21 cellular contexts compared by ENCODE assay signal in genomic region chr5:178739452-178740180, GRCh38. TPM values are rescaled to one million over a fixed set of nuclear protein-coding genes. Genes with fewer than 3 reads are reported as not detected.
DNase-seq lines count a peak whose midpoint lies in the region; ATAC-seq and TF ChIP-seq lines count a peak whose summit lies in the region.
"Had no signal": no experiment of that assay in that cellular context is flagged by ENCODE, and none has a peak within 500 bp of the region (broad histone marks: within the 10 kb centered on the region; RNA-seq: fewer than 3 reads in every experiment).

No MANE protein-coding gene starts in this region.

- H3K4me1 ChIP-seq in RWPE2 (ENCODE audit: insufficient read depth, poor library complexity, severe bottlenecking) (peaks cover 16% of the 10 kb centered on the region), mammary epithelial cell (ENCODE audit: insufficient read depth, low read length) (no peaks in the 10 kb centered on the region), esophagus (ENCODE audit: control insufficient read depth in 2 of 2, insufficient read depth in 2 of 2, low read length in 1 of 2) (no peaks in the 10 kb centered on the region)

- no peak overlapping the region for H3K4me2 ChIP-seq in mammary epithelial cell (ENCODE audit: insufficient read depth, low read depth, low read length)
- H3K4me2 ChIP-seq: BLaER1 had no signal

- H3K36me3 ChIP-seq in RWPE2 (ENCODE audit: low read depth): no peaks in the 10 kb centered on the region
- no peaks in the 10 kb centered on the region for H3K36me3 ChIP-seq in mammary epithelial cell (ENCODE audit: insufficient read depth, low read length)
- H3K36me3 ChIP-seq in esophagus (ENCODE audit: control insufficient read depth in 2 of 2, insufficient read depth in 2 of 2, low read length in 1 of 2): no peaks in the 10 kb centered on the region
- H3K36me3 ChIP-seq: BLaER1 had no signal

- no TSS peak for BruUV-seq in mammary epithelial cell (replicated peaks; lab: Mats Ljungman, UMichigan)

- H3K27ac ChIP-seq in RWPE2 (ENCODE audit: poor library complexity, severe bottlenecking) (peak overlapping the region; percentile 68), mammary epithelial cell (ENCODE audit: insufficient read depth, low read depth, low read length) (no peak overlapping the region), esophagus (ENCODE audit: low read depth in 2 of 2, low read length in 1 of 2) (peak overlapping the region; percentile 36 to 86)
- H3K27ac ChIP-seq: BLaER1 had no signal

- dilution Hi-C loops in mammary epithelial cell (cut with HindIII; ENCODE audit: low sequenced_read_pairs): no loop called here

- H3K4me3 ChIP-seq in RWPE2 (ENCODE audit: severe bottlenecking) (no peak overlapping the region), mammary epithelial cell (replicated peaks in 1 of 3; ENCODE audit: insufficient read depth in 1 of 3, low read depth in 2 of 3, low read length in 3 of 3) (no peak overlapping the region), esophagus (ENCODE audit: low read depth in 1 of 2, low read length in 2 of 2) (no peak overlapping the region)
- H3K4me3 ChIP-seq: BLaER1, GM12878 had no signal

- H3K27me3 ChIP-seq in RWPE2 (ENCODE audit: insufficient read depth, poor library complexity, severe bottlenecking): no peaks in the 10 kb centered on the region
- no peaks in the 10 kb centered on the region for H3K27me3 ChIP-seq in mammary epithelial cell (ENCODE audit: insufficient read depth, low read length)
- H3K27me3 ChIP-seq in esophagus (ENCODE audit: control insufficient read depth in 1 of 2, insufficient read depth in 2 of 2, low read length in 2 of 2): no peaks in the 10 kb centered on the region
- H3K27me3 ChIP-seq: BLaER1 had no signal

- H2AFZ ChIP-seq in mammary epithelial cell (ENCODE audit: low read depth, low read length): no peak overlapping the region

- no peaks in the 10 kb centered on the region for H3K79me2 ChIP-seq in mammary epithelial cell (ENCODE audit: insufficient read depth, low read length)

- no peak for DNase-seq in RWPE2 (ENCODE audit: low spot score)
- peak; percentile 16 for DNase-seq in mammary epithelial cell
- DNase-seq in kidney tubule cell (ENCODE audit: low spot score): peak; percentile 19
- DNase-seq in COLO829 (ENCODE audit: low spot score): no peak
- no peak for DNase-seq in left colon
- DNase-seq: 8988T; Calu3; CD4-positive, alpha-beta memory T cell; DMS53; DND-41; EL; GOT3; H7; HFFc6; IMR-90 had no signal

- H3K9me3 ChIP-seq in RWPE2 (ENCODE audit: severe bottlenecking): no peaks in the 10 kb centered on the region
- peaks cover 2% of the 10 kb centered on the region for H3K9me3 ChIP-seq in mammary epithelial cell (replicated peaks; ENCODE audit: insufficient read depth, low read length)
- no peaks in the 10 kb centered on the region for H3K9me3 ChIP-seq in esophagus (ENCODE audit: control insufficient read depth in 2 of 2, insufficient read depth in 1 of 2, low read depth in 1 of 2, low read length in 1 of 2)

- CTCF ChIA-PET in mammary epithelial cell (lab: Charles Lee; ENCODE audit: low non-redundant PET): no interaction called here

- no peak overlapping the region for H3K9ac ChIP-seq in mammary epithelial cell (ENCODE audit: insufficient read depth, low read length)
- H3K9ac ChIP-seq: BLaER1 had no signal

- ATAC-seq in RWPE2 (ENCODE audit: low read depth) (no peak), HG02884 (IDR thresholded peaks at IDR 0.05; ENCODE audit: unreplicated experiment) (no peak), left colon (no peak)
- ATAC-seq in activated CD4-positive, CD25-positive, alpha-beta regulatory T cell treated with anti-CD3 and anti-CD28 coated beads, Interleukin-2, amount 50 U/mL, for 24 hours: no peak
- ATAC-seq: GM12878, HCT116 had no signal

- TF ChIP-seq CTCF in RWPE2 (IDR thresholded peaks at IDR 0.05; ENCODE audit: poor library complexity, severe bottlenecking): no peak
- TF ChIP-seq CTCF in mammary epithelial cell (conservative IDR thresholded peaks at IDR 0.05 in 1 of 2, IDR thresholded peaks at IDR 0.05 in 1 of 2; ENCODE audit: extremely low read depth in 1 of 2, insufficient read depth in 1 of 2, low read depth in 1 of 2, low read length in 2 of 2): no peak

- intact Hi-C loops in mammary epithelial cell (cut with micrococcal nuclease): no loop called here
- intact Hi-C loops in left colon (cut with DNase I, micrococcal nuclease): loop anchor here in 1 of 2 donors (10.0 kb wide), 1 partner anchor 95 kb away; no protein-coding TSS in a partner anchor

- no peaks in the 10 kb centered on the region for H4K20me1 ChIP-seq in mammary epithelial cell (ENCODE audit: insufficient read depth, low read length)
- H4K20me1 ChIP-seq: BLaER1 had no signal

- in situ Hi-C loops in mammary epithelial cell (cut with MboI; ENCODE audit: low sequenced_read_pairs in 2 of 2): no loop called here

- 25% methylated on average over 6 of the region's 7 CpGs for WGBS in mammary epithelial cell (ENCODE audit: low coverage, missing lambda C conversion rate)
- 62 to 65% methylated on average over 7 of the region's 7 CpGs for WGBS in esophagus, 2 donors

RNA-seq across cellular contexts. Expression of gene ZNF354A, which starts 9.2 kb away (rescaled TPM):
- total RNA-seq in mammary epithelial cell (10 to 100 TPM; 12.5 to 14.1 TPM), left colon (1 to 10 TPM; 8.3 to 9.7 TPM)
- polyA plus RNA-seq in mammary epithelial cell (5.7 TPM), esophagus (10 to 100 TPM in 1 of 2 donors, 1 to 10 TPM in 1; 5.8 to 10.0 TPM)
- not detected for polyA minus RNA-seq in mammary epithelial cell

Comparison
In these comparisons a context has a peak if more than half of its experiments do, and no peak if none do; other contexts are left out.
1. DNase-seq: peak in mammary epithelial cell (single experiment) and kidney tubule cell (single experiment); none in RWPE2 (single experiment), COLO829 (single experiment) and left colon (0 of 2).